In genomic region chr16:81937305-81938038, GRCh38 we compare ENCODE assay signal across 15 cellular contexts.
DNase-seq lines count a peak whose midpoint lies in the region; ATAC-seq and TF ChIP-seq lines count a peak whose summit lies in the region.
"Had no signal": no experiment of that assay in that cellular context is flagged by ENCODE, and none has a peak within 500 bp of the region (broad histone marks: within the 10 kb centered on the region; RNA-seq: fewer than 3 reads in every experiment).

No MANE protein-coding gene starts in this region.

- no peak overlapping the region for H3K27ac ChIP-seq in brain microvascular endothelial cell

- H3K9me3 Mint-ChIP-seq in memory B cell = no peaks in the 10 kb centered on the region
- H3K9me3 Mint-ChIP-seq: activated B cell treated with CpG ODN at 0.5 μM for 24 hours; activated naive CD4-positive, alpha-beta T cell treated with anti-CD3 and anti-CD28 coated beads, Interleukin-2, amount 50 U/mL, for 24 hours; type B pancreatic cell had no signal

- in situ Hi-C loops in brain microvascular endothelial cell (cut with HindIII; ENCODE audit: low pct_ligation_motif_present, low sequenced_read_pairs) = no loop called here

- no peak overlapping the region for H3K4me3 ChIP-seq in brain microvascular endothelial cell (ENCODE audit: low read depth, low read length)

- no peak for TF ChIP-seq CTCF in brain microvascular endothelial cell (IDR thresholded peaks at IDR 0.05; ENCODE audit: low read depth, low read length, missing control alignments)

- H3K36me3 ChIP-seq in brain microvascular endothelial cell (replicated peaks) = no peaks in the 10 kb centered on the region

- no peak for ATAC-seq in memory B cell (ENCODE audit: low read depth)
- ATAC-seq in GM21381 (IDR thresholded peaks at IDR 0.05; ENCODE audit: unreplicated experiment) = no peak
- ATAC-seq in HG02981 (IDR thresholded peaks at IDR 0.05; ENCODE audit: unreplicated experiment) = no peak

- peaks cover 5% of the 10 kb centered on the region for H3K4me1 Mint-ChIP-seq in memory B cell
- H3K4me1 Mint-ChIP-seq: activated naive CD4-positive, alpha-beta T cell treated with anti-CD3 and anti-CD28 coated beads, Interleukin-2, amount 50 U/mL, for 24 hours had no signal

- no peaks in the 10 kb centered on the region for H3K27me3 ChIP-seq in brain microvascular endothelial cell (replicated peaks)

- no peaks in the 10 kb centered on the region for H3K27me3 Mint-ChIP-seq in memory B cell
- H3K27me3 Mint-ChIP-seq: activated B cell treated with CpG ODN at 0.5 μM for 24 hours, type B pancreatic cell had no signal

- H3K4me3 Mint-ChIP-seq in memory B cell = no peak overlapping the region
- H3K4me3 Mint-ChIP-seq: activated B cell treated with CpG ODN at 0.5 μM for 24 hours; activated naive CD4-positive, alpha-beta T cell treated with anti-CD3 and anti-CD28 coated beads, Interleukin-2, amount 50 U/mL, for 24 hours; type B pancreatic cell had no signal

- H3K36me3 Mint-ChIP-seq in memory B cell = peaks cover 47% of the 10 kb centered on the region
- H3K36me3 Mint-ChIP-seq: activated naive CD4-positive, alpha-beta T cell treated with anti-CD3 and anti-CD28 coated beads, Interleukin-2, amount 50 U/mL, for 24 hours; type B pancreatic cell had no signal

- DNase-seq in EH (ENCODE audit: low read depth) (peak; percentile 28), NCI-H187 treated with DMSO at 0.1 percent for 48 hours (lab: John Stamatoyannopoulos, UW) (peak; percentile 12), brain microvascular endothelial cell (peak; percentile 50), memory B cell (ENCODE audit: low spot score in 2 of 2) (no peak), HK-2 (ENCODE audit: unreplicated experiment) (no peak)
- no peak for DNase-seq in stimulated activated CD4-positive, alpha-beta T cell treated with anti-CD3 and anti-CD28 coated beads, Interleukin-4, amount 100 ng/mL, for 24 hours
- DNase-seq: activated B cell treated with CpG ODN at 0.5 μM for 24 hours; activated CD8-positive, alpha-beta memory T cell treated with anti-CD3 and anti-CD28 coated beads, Interleukin-2, amount 50 U/mL, for 48 hours; DND-41; kidney; stimulated activated CD4-positive, alpha-beta T cell treated with anti-CD3 and anti-CD28 coated beads, Interleukin-1b, Interleukin-23, amount 100 ng/mL, for 48 hours had no signal

- peak overlapping the region; percentile 60 for H3K27ac Mint-ChIP-seq in memory B cell
- H3K27ac Mint-ChIP-seq: activated B cell treated with CpG ODN at 0.5 μM for 24 hours; activated naive CD4-positive, alpha-beta T cell treated with anti-CD3 and anti-CD28 coated beads, Interleukin-2, amount 50 U/mL, for 24 hours; type B pancreatic cell had no signal

Comparison
In these comparisons a context has a peak if more than half of its experiments do, and no peak if none do; other contexts are left out.
1. DNase-seq: peak in EH (single experiment), NCI-H187 treated with DMSO at 0.1 percent for 48 hours (single experiment) and brain microvascular endothelial cell (single experiment); none in memory B cell (0 of 2), HK-2 (single experiment) and stimulated activated CD4-positive, alpha-beta T cell treated with anti-CD3 and anti-CD28 coated beads, Interleukin-4, amount 100 ng/mL, for 24 hours (single experiment).